23 cellular contexts compared by ENCODE assay signal in the genomic region with DNA sequence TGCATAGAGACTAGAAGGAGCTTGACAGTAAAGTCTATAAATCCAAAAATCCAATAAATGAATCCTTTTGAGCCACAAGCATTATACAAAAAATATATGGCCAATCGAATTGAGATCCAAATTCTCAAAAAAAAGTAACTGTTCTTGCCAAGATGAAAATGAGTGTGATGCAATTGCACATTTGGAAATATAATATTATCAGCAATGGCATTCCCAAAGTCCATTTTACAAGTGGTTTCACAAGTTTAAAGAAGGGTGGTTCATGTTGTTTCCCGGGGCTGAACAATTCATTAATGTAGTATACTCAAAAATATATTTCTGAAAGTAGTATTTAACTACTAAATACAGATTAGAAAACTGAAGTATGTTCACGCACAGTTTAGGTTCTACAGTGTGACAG.
"Had no signal": no experiment of that assay in that cellular context is flagged by ENCODE, and none has a peak within 500 bp of the region (broad histone marks: within the 10 kb centered on the region; RNA-seq: fewer than 3 reads in every experiment).

No MANE protein-coding gene starts in this region.

- H3K4me1 ChIP-seq: colonic mucosa had no signal

- H3K9me3 ChIP-seq: colonic mucosa, heart left ventricle, left lung, lower lobe of right lung, pancreas, thoracic aorta, transverse colon had no signal

- ATAC-seq: heart left ventricle; left lung; lower lobe of right lung; pancreas; right cardiac atrium; stimulated activated effector memory CD8-positive, alpha-beta T cell treated with anti-CD3 and anti-CD28 coated beads, Interleukin-12 subunit alpha, Interleukin-12 subunit beta, amount 100 ng/mL, for 72 hours; stimulated activated naive CD8-positive, alpha-beta T cell treated with anti-CD3 and anti-CD28 coated beads, Interleukin-15, amount 100 ng/mL, for 72 hours had no signal

- H3K27me3 ChIP-seq: colonic mucosa, heart left ventricle, left lung, pancreas, transverse colon had no signal

- H3K27ac ChIP-seq: colonic mucosa, heart left ventricle, left lung, lower lobe of right lung, pancreas, thoracic aorta, transverse colon had no signal

- DNase-seq: caudate nucleus; colonic mucosa; dermis blood vessel endothelial cell; endodermal cell; erythroblast; heart left ventricle; hypothalamus; left lung; lower lobe of right lung; occipital lobe; pancreas; right cardiac atrium; stimulated activated CD4-positive, alpha-beta T cell treated with anti-CD3 and anti-CD28 coated beads, Interleukin-2, amount 100 ng/mL, for 48 hours; stimulated activated CD8-positive, alpha-beta memory T cell treated with anti-CD3 and anti-CD28 coated beads, Interleukin-4, amount 100 ng/mL, for 48 hours; stimulated activated naive CD8-positive, alpha-beta T cell treated with anti-CD3 and anti-CD28 coated beads, Interleukin-15, amount 100 ng/mL, for 72 hours; transverse colon had no signal

- H3K4me3 Mint-ChIP-seq: endodermal cell; memory B cell; mesothelial cell of epicardium; nephron; stimulated activated effector memory CD8-positive, alpha-beta T cell treated with anti-CD3 and anti-CD28 coated beads, Interleukin-12 subunit alpha, Interleukin-12 subunit beta, amount 100 ng/mL, for 72 hours; stimulated activated naive CD8-positive, alpha-beta T cell treated with anti-CD3 and anti-CD28 coated beads, Interleukin-15, amount 100 ng/mL, for 72 hours had no signal

- H3K27me3 Mint-ChIP-seq: memory B cell; progenitor cell of endocrine pancreas; stimulated activated naive CD8-positive, alpha-beta T cell treated with anti-CD3 and anti-CD28 coated beads, Interleukin-15, amount 100 ng/mL, for 72 hours had no signal

- H3K27ac Mint-ChIP-seq: endodermal cell, mesothelial cell of epicardium, nephron, progenitor cell of endocrine pancreas had no signal

- H3K9me3 Mint-ChIP-seq: endodermal cell; memory B cell; mesothelial cell of epicardium; nephron; stimulated activated effector memory CD8-positive, alpha-beta T cell treated with anti-CD3 and anti-CD28 coated beads, Interleukin-12 subunit alpha, Interleukin-12 subunit beta, amount 100 ng/mL, for 72 hours; stimulated activated naive CD8-positive, alpha-beta T cell treated with anti-CD3 and anti-CD28 coated beads, Interleukin-15, amount 100 ng/mL, for 72 hours had no signal

- H3K4me3 ChIP-seq: colonic mucosa, heart left ventricle, left lung, lower lobe of right lung, pancreas, smooth muscle cell, thoracic aorta, transverse colon had no signal

- H3K4me2 ChIP-seq: smooth muscle cell had no signal
